In genomic region chr2:98833917-98834263, GRCh38 we compare ENCODE assay signal across 30 cellular contexts.
DNase-seq lines count a peak whose midpoint lies in the region; ATAC-seq and TF ChIP-seq lines count a peak whose summit lies in the region.
"Had no signal": no experiment of that assay in that cellular context is flagged by ENCODE, and none has a peak within 500 bp of the region (broad histone marks: within the 10 kb centered on the region; RNA-seq: fewer than 3 reads in every experiment).

No MANE protein-coding gene starts in this region.

- peak overlapping the region; percentile 34 for H3K27ac Mint-ChIP-seq in activated T-helper 1 cell treated with anti-CD3 and anti-CD28 coated beads, Interleukin-12 subunit alpha, Interleukin-12 subunit beta, Interleukin-2, Interleukin-4 antibody, amounts not matched to agents 30 ng/mL and 10 ng/mL and 1 ng/mL, durations not matched to agents 14 hours and 24 hours and 36 hours
- no peak overlapping the region for H3K27ac Mint-ChIP-seq in stimulated activated memory B cell treated with anti-CD40 and anti-IgM and Interleukin-4, amounts not matched to agents 10 μg/mL and 1 μg/mL and 100 μg/mL, for 72 hours
- no peak overlapping the region for H3K27ac Mint-ChIP-seq in activated naive CD8-positive, alpha-beta T cell treated with anti-CD3 and anti-CD28 coated beads, Interleukin-2, amount 50 U/mL, for 24 hours
- H3K27ac Mint-ChIP-seq: activated CD4-positive, alpha-beta T cell treated with anti-CD3 and anti-CD28 coated beads for 36 hours; activated naive CD4-positive, alpha-beta T cell treated with anti-CD3 and anti-CD28 coated beads, Interleukin-2, amount 50 U/mL, for 24 hours; stimulated activated naive B cell treated with anti-CD40 and anti-IgM and Interleukin-4, amounts not matched to agents 10 μg/mL and 1 μg/mL and 100 μg/mL, for 72 hours had no signal

- H3K9me3 ChIP-seq in BLaER1 (no peaks in the 10 kb centered on the region), lung (ENCODE audit: control insufficient read depth in 2 of 2, insufficient read depth in 1 of 2, low read length in 1 of 2) (no peaks in the 10 kb centered on the region)
- H3K9me3 ChIP-seq: breast epithelium, colonic mucosa, mucosa of descending colon, pancreas, SJSA1, suprapubic skin, vagina had no signal

- no peak for ATAC-seq in lung (ENCODE audit: insufficient read depth, low FRiP score)
- no peak for ATAC-seq in stimulated activated memory B cell treated with anti-CD40 and anti-IgM and Interleukin-4, amounts not matched to agents 10 μg/mL and 1 μg/mL and 100 μg/mL, for 72 hours
- no peak for ATAC-seq in HG02759 (IDR thresholded peaks at IDR 0.05; ENCODE audit: unreplicated experiment)
- ATAC-seq in activated naive CD8-positive, alpha-beta T cell treated with anti-CD3 and anti-CD28 coated beads, Interleukin-2, amount 50 U/mL, for 24 hours = no peak
- ATAC-seq: foreskin keratinocyte; Panc1; pancreas; sciatic nerve; stimulated activated naive B cell treated with anti-CD40 and anti-IgM and Interleukin-4, amounts not matched to agents 10 μg/mL and 1 μg/mL and 100 μg/mL, for 72 hours had no signal

- no peaks in the 10 kb centered on the region for H3K36me3 Mint-ChIP-seq in activated T-helper 1 cell treated with anti-CD3 and anti-CD28 coated beads, Interleukin-12 subunit alpha, Interleukin-12 subunit beta, Interleukin-2, Interleukin-4 antibody, amounts not matched to agents 30 ng/mL and 10 ng/mL and 1 ng/mL, durations not matched to agents 14 hours and 24 hours and 36 hours (ENCODE audit: low read depth)
- no peaks in the 10 kb centered on the region for H3K36me3 Mint-ChIP-seq in stimulated activated memory B cell treated with anti-CD40 and anti-IgM and Interleukin-4, amounts not matched to agents 10 μg/mL and 1 μg/mL and 100 μg/mL, for 72 hours
- no peaks in the 10 kb centered on the region for H3K36me3 Mint-ChIP-seq in activated naive CD8-positive, alpha-beta T cell treated with anti-CD3 and anti-CD28 coated beads, Interleukin-2, amount 50 U/mL, for 24 hours (ENCODE audit: low read depth)
- H3K36me3 Mint-ChIP-seq: activated naive CD4-positive, alpha-beta T cell treated with anti-CD3 and anti-CD28 coated beads, Interleukin-2, amount 50 U/mL, for 24 hours; stimulated activated naive B cell treated with anti-CD40 and anti-IgM and Interleukin-4, amounts not matched to agents 10 μg/mL and 1 μg/mL and 100 μg/mL, for 72 hours had no signal

- H3K4me1 ChIP-seq in BLaER1 (peaks cover 47% of the 10 kb centered on the region), lung (ENCODE audit: control insufficient read depth in 2 of 2, insufficient read depth in 2 of 2, low read length in 2 of 2) (peaks cover 0 to 14% of the 10 kb centered on the region in 2 donors)
- H3K4me1 ChIP-seq: breast epithelium, colonic mucosa, foreskin keratinocyte, pancreas, SJSA1, suprapubic skin had no signal

- no peaks in the 10 kb centered on the region for H3K9me3 Mint-ChIP-seq in activated T-helper 1 cell treated with anti-CD3 and anti-CD28 coated beads, Interleukin-12 subunit alpha, Interleukin-12 subunit beta, Interleukin-2, Interleukin-4 antibody, amounts not matched to agents 30 ng/mL and 10 ng/mL and 1 ng/mL, durations not matched to agents 14 hours and 24 hours and 36 hours
- H3K9me3 Mint-ChIP-seq in stimulated activated memory B cell treated with anti-CD40 and anti-IgM and Interleukin-4, amounts not matched to agents 10 μg/mL and 1 μg/mL and 100 μg/mL, for 72 hours = no peaks in the 10 kb centered on the region
- no peaks in the 10 kb centered on the region for H3K9me3 Mint-ChIP-seq in activated naive CD8-positive, alpha-beta T cell treated with anti-CD3 and anti-CD28 coated beads, Interleukin-2, amount 50 U/mL, for 24 hours
- H3K9me3 Mint-ChIP-seq: activated naive CD4-positive, alpha-beta T cell treated with anti-CD3 and anti-CD28 coated beads, Interleukin-2, amount 50 U/mL, for 24 hours; stimulated activated naive B cell treated with anti-CD40 and anti-IgM and Interleukin-4, amounts not matched to agents 10 μg/mL and 1 μg/mL and 100 μg/mL, for 72 hours had no signal

- H3K27ac ChIP-seq in BLaER1 (no peak overlapping the region), lung (ENCODE audit: low read depth in 1 of 2, low read length in 1 of 2) (peak overlapping the region; percentile 55 to 85)
- H3K27ac ChIP-seq: colonic mucosa, foreskin keratinocyte, HL-60, KMS-11, pancreas, SJSA1, vagina had no signal

- H3K4me2 ChIP-seq in BLaER1 = peak overlapping the region; percentile 42; the same call in 1 of the 2 replicates
- H3K4me2 ChIP-seq: KMS-11 had no signal

- no peak overlapping the region for H3K4me3 ChIP-seq in BLaER1
- H3K4me3 ChIP-seq in lung = no peak overlapping the region
- H3K4me3 ChIP-seq: breast epithelium, colonic mucosa, mucosa of descending colon, pancreas, SJSA1, suprapubic skin, vagina had no signal

- H4K20me1 ChIP-seq in BLaER1 = no peaks in the 10 kb centered on the region

- H3K4me3 Mint-ChIP-seq in activated T-helper 1 cell treated with anti-CD3 and anti-CD28 coated beads, Interleukin-12 subunit alpha, Interleukin-12 subunit beta, Interleukin-2, Interleukin-4 antibody, amounts not matched to agents 30 ng/mL and 10 ng/mL and 1 ng/mL, durations not matched to agents 14 hours and 24 hours and 36 hours = no peak overlapping the region
- no peak overlapping the region for H3K4me3 Mint-ChIP-seq in stimulated activated memory B cell treated with anti-CD40 and anti-IgM and Interleukin-4, amounts not matched to agents 10 μg/mL and 1 μg/mL and 100 μg/mL, for 72 hours
- no peak overlapping the region for H3K4me3 Mint-ChIP-seq in activated naive CD8-positive, alpha-beta T cell treated with anti-CD3 and anti-CD28 coated beads, Interleukin-2, amount 50 U/mL, for 24 hours
- H3K4me3 Mint-ChIP-seq: activated CD4-positive, alpha-beta T cell treated with anti-CD3 and anti-CD28 coated beads for 36 hours; activated naive CD4-positive, alpha-beta T cell treated with anti-CD3 and anti-CD28 coated beads, Interleukin-2, amount 50 U/mL, for 24 hours; stimulated activated naive B cell treated with anti-CD40 and anti-IgM and Interleukin-4, amounts not matched to agents 10 μg/mL and 1 μg/mL and 100 μg/mL, for 72 hours had no signal

- WGBS in lung, 2 donors = 70 to 78% methylated on average over 3 of the region's 3 CpGs

- H3K4me1 Mint-ChIP-seq in activated T-helper 1 cell treated with anti-CD3 and anti-CD28 coated beads, Interleukin-12 subunit alpha, Interleukin-12 subunit beta, Interleukin-2, Interleukin-4 antibody, amounts not matched to agents 30 ng/mL and 10 ng/mL and 1 ng/mL, durations not matched to agents 14 hours and 24 hours and 36 hours (ENCODE audit: low read depth) = peaks cover 64% of the 10 kb centered on the region
- peaks cover 16% of the 10 kb centered on the region for H3K4me1 Mint-ChIP-seq in stimulated activated memory B cell treated with anti-CD40 and anti-IgM and Interleukin-4, amounts not matched to agents 10 μg/mL and 1 μg/mL and 100 μg/mL, for 72 hours
- H3K4me1 Mint-ChIP-seq in activated naive CD8-positive, alpha-beta T cell treated with anti-CD3 and anti-CD28 coated beads, Interleukin-2, amount 50 U/mL, for 24 hours = peaks cover 42% of the 10 kb centered on the region

- intact Hi-C loops in activated T-helper 1 cell treated with anti-CD3 and anti-CD28 coated beads, Interleukin-12 subunit alpha, Interleukin-12 subunit beta, Interleukin-2, Interleukin-4 antibody, amounts not matched to agents 30 ng/mL and 10 ng/mL and 1 ng/mL, durations not matched to agents 14 hours and 24 hours and 36 hours (cut with micrococcal nuclease) = no loop called here

- no peak overlapping the region for H3K9ac ChIP-seq in BLaER1
- H3K9ac ChIP-seq: KMS-11 had no signal

- H3K36me3 ChIP-seq in BLaER1 = no peaks in the 10 kb centered on the region
- H3K36me3 ChIP-seq in lung (ENCODE audit: control insufficient read depth in 2 of 2, insufficient read depth in 2 of 2, low read length in 2 of 2) = no peaks in the 10 kb centered on the region
- H3K36me3 ChIP-seq: breast epithelium, colonic mucosa, pancreas, SJSA1, suprapubic skin, vagina had no signal

- H3K27me3 ChIP-seq in BLaER1 (no peaks in the 10 kb centered on the region), lung (ENCODE audit: control insufficient read depth, insufficient read depth) (no peaks in the 10 kb centered on the region)
- H3K27me3 ChIP-seq: breast epithelium, colonic mucosa, foreskin keratinocyte, pancreas, SJSA1, suprapubic skin, vagina had no signal

- TF ChIP-seq CTCF in lung (IDR thresholded peaks at IDR 0.05; ENCODE audit: control extremely low read depth, extremely low read depth) = no peak

- H3K27me3 Mint-ChIP-seq in activated T-helper 1 cell treated with anti-CD3 and anti-CD28 coated beads, Interleukin-12 subunit alpha, Interleukin-12 subunit beta, Interleukin-2, Interleukin-4 antibody, amounts not matched to agents 30 ng/mL and 10 ng/mL and 1 ng/mL, durations not matched to agents 14 hours and 24 hours and 36 hours (ENCODE audit: insufficient read depth) = no peaks in the 10 kb centered on the region
- H3K27me3 Mint-ChIP-seq in stimulated activated memory B cell treated with anti-CD40 and anti-IgM and Interleukin-4, amounts not matched to agents 10 μg/mL and 1 μg/mL and 100 μg/mL, for 72 hours = no peaks in the 10 kb centered on the region
- no peaks in the 10 kb centered on the region for H3K27me3 Mint-ChIP-seq in activated naive CD8-positive, alpha-beta T cell treated with anti-CD3 and anti-CD28 coated beads, Interleukin-2, amount 50 U/mL, for 24 hours
- H3K27me3 Mint-ChIP-seq: activated CD4-positive, alpha-beta T cell treated with anti-CD3 and anti-CD28 coated beads for 36 hours; activated naive CD4-positive, alpha-beta T cell treated with anti-CD3 and anti-CD28 coated beads, Interleukin-2, amount 50 U/mL, for 24 hours had no signal

- DNase-seq in AG08396 (ENCODE audit: low spot score) (peak; percentile 1), lung (ENCODE audit: low spot score) (no peak), T1000 (lab: John Stamatoyannopoulos, UW) (no peak)
- DNase-seq in activated T-helper 1 cell treated with anti-CD3 and anti-CD28 coated beads, Interleukin-12 subunit alpha, Interleukin-12 subunit beta, Interleukin-2, Interleukin-4 antibody, amounts not matched to agents 30 ng/mL and 10 ng/mL and 1 ng/mL, durations not matched to agents 14 hours and 24 hours and 36 hours (ENCODE audit: low spot score) = no peak
- DNase-seq in activated naive CD8-positive, alpha-beta T cell treated with anti-CD3 and anti-CD28 coated beads, Interleukin-2, amount 50 U/mL, for 24 hours = no peak
- DNase-seq: colonic mucosa; effector memory CD4-positive, alpha-beta T cell; foreskin keratinocyte; GOT3; mucosa of descending colon; NCI-H1436; NCI-H2081 treated with DMSO at 0.1 percent for 48 hours; NCI-H226; NCI-H69; stimulated activated CD4-positive, alpha-beta T cell treated with anti-CD3 and anti-CD28 coated beads, Interleukin-4, amount 100 ng/mL, for 24 hours; stimulated activated naive B cell treated with anti-CD40 and anti-IgM and Interleukin-4, amounts not matched to agents 10 μg/mL and 1 μg/mL and 100 μg/mL, for 72 hours had no signal
